In genomic region chr10:70742537-70743429, GRCh38 we compare ENCODE assay signal across 1 cellular context.
TF ChIP-seq lines count a peak whose summit lies in the region.

No MANE protein-coding gene starts in this region.

TF ChIP-seq in HepG2, 621 proteins besides CTCF, POLR2A, EP300 and RAD21 (continued from another document and continues in another):
- TF ChIP-seq PRDM4 (CRISPR knock-in tag; IDR thresholded peaks at IDR 0.05; ENCODE audit: borderline replicate concordance) (no peak), ZFP82 (CRISPR knock-in tag; IDR thresholded peaks at IDR 0.05; ENCODE audit: borderline replicate concordance) (no peak), KDM6A (CRISPR knock-in tag; IDR thresholded peaks at IDR 0.05; ENCODE audit: low read depth) (peak; percentile 13; the same call in 1 of the 2 replicates), POLR2AphosphoS5 (IDR thresholded peaks at IDR 0.05; ENCODE audit: low read depth, low read length) (no peak), HNF1B (CRISPR knock-in tag; IDR thresholded peaks at IDR 0.05) (peak; percentile 50; the same call in 1 of the 2 replicates), CREM (IDR thresholded peaks at IDR 0.05) (no peak; the same call in 1 of the 2 replicates), CREM (CRISPR knock-in tag; IDR thresholded peaks at IDR 0.05) (no peak), ZBTB14 (CRISPR knock-in tag; IDR thresholded peaks at IDR 0.05) (no peak), CSRNP1 (CRISPR knock-in tag; IDR thresholded peaks at IDR 0.05) (no peak), TAF1 (CRISPR knock-in tag; IDR thresholded peaks at IDR 0.05) (no peak), ZBTB40 (IDR thresholded peaks at IDR 0.05) (no peak), ZBTB40 (CRISPR knock-in tag; IDR thresholded peaks at IDR 0.05) (no peak), DRAP1 (CRISPR knock-in tag; IDR thresholded peaks at IDR 0.05) (no peak), LRRFIP1 (CRISPR knock-in tag; conservative IDR thresholded peaks at IDR 0.05) (no peak), ZNF326 (CRISPR knock-in tag; IDR thresholded peaks at IDR 0.05; ENCODE audit: borderline replicate concordance) (no peak), DDIT3 (CRISPR knock-in tag; IDR thresholded peaks at IDR 0.05) (no peak), HDAC1 (CRISPR knock-in tag; IDR thresholded peaks at IDR 0.05) (no peak), HMGXB3 (CRISPR knock-in tag; IDR thresholded peaks at IDR 0.05; ENCODE audit: borderline replicate concordance) (no peak), IRF9 (CRISPR knock-in tag; IDR thresholded peaks at IDR 0.05; ENCODE audit: borderline replicate concordance) (no peak), JUND (CRISPR knock-in tag; IDR thresholded peaks at IDR 0.05) (no peak), ZNF335 (CRISPR knock-in tag; IDR thresholded peaks at IDR 0.05) (no peak), TBX2 (CRISPR knock-in tag; IDR thresholded peaks at IDR 0.05; ENCODE audit: borderline replicate concordance) (no peak), FIP1L1 (IDR thresholded peaks at IDR 0.05; ENCODE audit: borderline replicate concordance, insufficient read depth, low read depth, low read length) (no peak), TAF15 (IDR thresholded peaks at IDR 0.05; ENCODE audit: low read depth, low read length, poor library complexity, severe bottlenecking) (no peak), EZH2 (conservative IDR thresholded peaks at IDR 0.05; ENCODE audit: low read depth, low read length) (no peak)
